Comparison of ENCODE assay signal across 15 cellular contexts in the genomic region with DNA sequence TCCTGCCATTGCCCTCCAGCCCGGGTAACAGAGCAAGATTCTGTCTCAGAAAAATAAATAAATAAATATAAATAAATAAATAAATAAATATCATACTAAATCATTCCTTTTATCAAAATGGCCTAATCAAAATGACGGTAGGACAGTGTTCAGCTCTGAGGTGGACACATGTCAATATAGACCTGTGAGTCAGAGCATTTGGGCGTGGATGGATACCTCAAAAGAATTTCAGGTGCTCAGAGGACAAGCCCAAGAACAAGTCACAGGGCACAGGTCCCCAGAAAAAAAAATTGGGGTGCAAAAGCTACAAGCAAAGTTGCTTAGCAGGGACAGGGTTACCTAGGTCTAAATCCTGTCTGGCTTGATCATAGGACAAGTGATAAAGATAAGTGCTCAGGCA.
DNase-seq lines count a peak whose midpoint lies in the region; ATAC-seq and TF ChIP-seq lines count a peak whose summit lies in the region.
"Had no signal": no experiment of that assay in that cellular context is flagged by ENCODE, and none has a peak within 500 bp of the region (broad histone marks: within the 10 kb centered on the region; RNA-seq: fewer than 3 reads in every experiment).

No MANE protein-coding gene starts in this region.

- no peak overlapping the region for H2AFZ ChIP-seq in mammary epithelial cell (ENCODE audit: low read depth, low read length)

- CTCF ChIA-PET in MCF 10A (lab: Yijun Ruan, JAX) (interaction anchor here (0.7 to 0.8 kb wide), 2 partner anchors 123 to 477 kb away, joined by 3 read pairs; no protein-coding TSS in a partner anchor), mammary epithelial cell (lab: Charles Lee; ENCODE audit: low non-redundant PET) (no interaction called here)

- TF ChIP-seq POLR2A in breast epithelium (IDR thresholded peaks at IDR 0.05), result no peak
- no peak for TF ChIP-seq POLR2A in esophagus squamous epithelium (IDR thresholded peaks at IDR 0.05)

- intact Hi-C loops in MCF 10A (cut with micrococcal nuclease) (loop anchor here (5.0 kb wide), 1 partner anchor 206 kb away; a partner anchor contains a TSS), breast epithelium (cut with DNase I; ENCODE audit: low total_unique reads) (no loop called here), mammary epithelial cell (cut with micrococcal nuclease) (loop anchor here (5.0 kb wide), 1 partner anchor 999 kb away; no protein-coding TSS in a partner anchor), esophagus squamous epithelium (cut with DNase I) (no loop called here)

- H3K27me3 ChIP-seq in breast epithelium (no peaks in the 10 kb centered on the region), mammary epithelial cell (ENCODE audit: insufficient read depth, low read length) (no peaks in the 10 kb centered on the region), esophagus squamous epithelium (no peaks in the 10 kb centered on the region), HAP-1 (ENCODE audit: low read depth) (no peaks in the 10 kb centered on the region)
- H3K27me3 ChIP-seq: BLaER1 had no signal

- H3K9me3 ChIP-seq in breast epithelium (no peaks in the 10 kb centered on the region), mammary epithelial cell (replicated peaks; ENCODE audit: insufficient read depth, low read length) (no peaks in the 10 kb centered on the region), esophagus squamous epithelium (peaks cover 0 to under 1% (median 0%) of the 10 kb centered on the region in 3 donors), HAP-1 (no peaks in the 10 kb centered on the region)
- H3K9me3 ChIP-seq: Caco-2 had no signal

- no peaks in the 10 kb centered on the region for H3K4me1 ChIP-seq in breast epithelium
- peaks cover 55% of the 10 kb centered on the region for H3K4me1 ChIP-seq in mammary epithelial cell (ENCODE audit: insufficient read depth, low read length)
- peaks cover 0 to 54% (median 6%) of the 10 kb centered on the region in 3 donors for H3K4me1 ChIP-seq in esophagus squamous epithelium
- H3K4me1 ChIP-seq in HAP-1, result no peaks in the 10 kb centered on the region
- H3K4me1 ChIP-seq: BLaER1 had no signal

- H3K36me3 Mint-ChIP-seq in MCF 10A (ENCODE audit: insufficient read depth, unreplicated experiment), result no peaks in the 10 kb centered on the region
- no peaks in the 10 kb centered on the region for H3K36me3 Mint-ChIP-seq in stimulated activated effector memory CD8-positive, alpha-beta T cell treated with anti-CD3 and anti-CD28 coated beads, Interleukin-12 subunit alpha, Interleukin-12 subunit beta, amount 100 ng/mL, for 72 hours
- H3K36me3 Mint-ChIP-seq: CD8-positive, alpha-beta memory T cell had no signal

- 44% methylated on average over 2 of the region's 3 CpGs for WGBS in mammary epithelial cell (ENCODE audit: low coverage, missing lambda C conversion rate)
- 55 to 66% methylated on average over 3 of the region's 3 CpGs for WGBS in esophagus squamous epithelium, 2 donors

- H3K4me3 ChIP-seq in breast epithelium (no peak overlapping the region), mammary epithelial cell (replicated peaks in 1 of 3; ENCODE audit: insufficient read depth in 1 of 3, low read depth in 2 of 3, low read length in 3 of 3) (no peak overlapping the region), esophagus squamous epithelium (no peak overlapping the region), HAP-1 (no peak overlapping the region)
- H3K4me3 ChIP-seq: BLaER1 had no signal

- DNase-seq in MCF 10A (ENCODE audit: unreplicated experiment), result no peak
- no peak for DNase-seq in breast epithelium (ENCODE audit: low spot score in 2 of 2)
- DNase-seq in mammary epithelial cell, result no peak
- DNase-seq in esophagus squamous epithelium (lab: John Stamatoyannopoulos, UW), result no peak
- peak; percentile 36 for DNase-seq in renal cortical epithelial cell (ENCODE audit: low read depth)
- DNase-seq in HAP-1 (ENCODE audit: low spot score in 2 of 2), result no peak
- no peak for DNase-seq in stimulated activated effector memory CD8-positive, alpha-beta T cell treated with anti-CD3 and anti-CD28 coated beads, Interleukin-12 subunit alpha, Interleukin-12 subunit beta, amount 100 ng/mL, for 72 hours (ENCODE audit: low spot score in 2 of 2)
- DNase-seq: AML-193; Caco-2; CD8-positive, alpha-beta memory T cell; HCEC 1CT had no signal

- no peak overlapping the region for H3K9ac ChIP-seq in mammary epithelial cell (ENCODE audit: insufficient read depth, low read length)
- H3K9ac ChIP-seq: BLaER1 had no signal

- peak overlapping the region; percentile 89 for H3K27ac Mint-ChIP-seq in MCF 10A (ENCODE audit: low read depth, unreplicated experiment)
- H3K27ac Mint-ChIP-seq in stimulated activated effector memory CD8-positive, alpha-beta T cell treated with anti-CD3 and anti-CD28 coated beads, Interleukin-12 subunit alpha, Interleukin-12 subunit beta, amount 100 ng/mL, for 72 hours, result no peak overlapping the region
- H3K27ac Mint-ChIP-seq: CD8-positive, alpha-beta memory T cell had no signal

- dilution Hi-C loops in mammary epithelial cell (cut with HindIII; ENCODE audit: low sequenced_read_pairs), result no loop called here

- no peaks in the 10 kb centered on the region for H4K20me1 ChIP-seq in mammary epithelial cell (ENCODE audit: insufficient read depth, low read length)
- H4K20me1 ChIP-seq: BLaER1 had no signal

- no peak for ATAC-seq in GM18519 (IDR thresholded peaks at IDR 0.05; ENCODE audit: low FRiP score, unreplicated experiment)
- no peak for ATAC-seq in stimulated activated effector memory CD8-positive, alpha-beta T cell treated with anti-CD3 and anti-CD28 coated beads, Interleukin-12 subunit alpha, Interleukin-12 subunit beta, amount 100 ng/mL, for 72 hours
- ATAC-seq: HepG2 had no signal

- H3K4me3 Mint-ChIP-seq in MCF 10A (ENCODE audit: unreplicated experiment), result no peak overlapping the region
- H3K4me3 Mint-ChIP-seq in stimulated activated effector memory CD8-positive, alpha-beta T cell treated with anti-CD3 and anti-CD28 coated beads, Interleukin-12 subunit alpha, Interleukin-12 subunit beta, amount 100 ng/mL, for 72 hours, result no peak overlapping the region
- H3K4me3 Mint-ChIP-seq: CD8-positive, alpha-beta memory T cell had no signal

- no peaks in the 10 kb centered on the region for H3K9me3 Mint-ChIP-seq in MCF 10A (ENCODE audit: unreplicated experiment)
- H3K9me3 Mint-ChIP-seq in stimulated activated effector memory CD8-positive, alpha-beta T cell treated with anti-CD3 and anti-CD28 coated beads, Interleukin-12 subunit alpha, Interleukin-12 subunit beta, amount 100 ng/mL, for 72 hours, result no peaks in the 10 kb centered on the region

- H3K27me3 Mint-ChIP-seq in MCF 10A (ENCODE audit: insufficient read depth, unreplicated experiment), result no peaks in the 10 kb centered on the region
- H3K27me3 Mint-ChIP-seq: CD8-positive, alpha-beta memory T cell had no signal

- H3K36me3 ChIP-seq in breast epithelium (no peaks in the 10 kb centered on the region), mammary epithelial cell (ENCODE audit: insufficient read depth, low read length) (no peaks in the 10 kb centered on the region), esophagus squamous epithelium (no peaks in the 10 kb centered on the region), HAP-1 (replicated peaks) (no peaks in the 10 kb centered on the region)
- H3K36me3 ChIP-seq: BLaER1 had no signal

- POLR2A ChIA-PET in MCF 10A (lab: Yijun Ruan, JAX), result interaction anchor here (1.0 kb wide), 1 partner anchor 65 kb away, joined by 4 read pairs; no protein-coding TSS in a partner anchor

- no peak overlapping the region for H3K27ac ChIP-seq in breast epithelium
- H3K27ac ChIP-seq in mammary epithelial cell (ENCODE audit: insufficient read depth, low read depth, low read length), result peak overlapping the region; percentile 96
- H3K27ac ChIP-seq in esophagus squamous epithelium, result peak overlapping the region; percentile 25 to 89 (median 86)
- H3K27ac ChIP-seq: 22Rv1, BLaER1 had no signal

- TF ChIP-seq CTCF in MCF 10A (IDR thresholded peaks at IDR 0.05; ENCODE audit: unreplicated experiment) (no peak), breast epithelium (IDR thresholded peaks at IDR 0.05) (no peak), mammary epithelial cell (conservative IDR thresholded peaks at IDR 0.05 in 1 of 2, IDR thresholded peaks at IDR 0.05 in 1 of 2; ENCODE audit: extremely low read depth in 1 of 2, insufficient read depth in 1 of 2, low read depth in 1 of 2, low read length in 2 of 2) (no peak), esophagus squamous epithelium (IDR thresholded peaks at IDR 0.05) (no peak)

- no peaks in the 10 kb centered on the region for H3K79me2 ChIP-seq in mammary epithelial cell (ENCODE audit: insufficient read depth, low read length)

- no TSS peak for BruUV-seq in MCF 10A (replicated peaks; lab: Mats Ljungman, UMichigan)
- no TSS peak for BruUV-seq in mammary epithelial cell (replicated peaks; lab: Mats Ljungman, UMichigan)

- no peak overlapping the region for H3K4me2 ChIP-seq in mammary epithelial cell (ENCODE audit: insufficient read depth, low read depth, low read length)
- H3K4me2 ChIP-seq: BLaER1 had no signal

- in situ Hi-C loops in mammary epithelial cell (cut with MboI; ENCODE audit: low sequenced_read_pairs in 2 of 2), result loop anchor here in 1 of 2 donors (5.0 to 10.0 kb wide), 3 partner anchors 69 to 206 kb away; a partner anchor contains a TSS
- in situ Hi-C loops in HAP-1 (cut with MboI; ENCODE audit: low sequenced_read_pairs), result no loop called here

- H3K4me1 Mint-ChIP-seq in MCF 10A (ENCODE audit: insufficient read depth, unreplicated experiment), result peaks cover 54% of the 10 kb centered on the region
- H3K4me1 Mint-ChIP-seq in stimulated activated effector memory CD8-positive, alpha-beta T cell treated with anti-CD3 and anti-CD28 coated beads, Interleukin-12 subunit alpha, Interleukin-12 subunit beta, amount 100 ng/mL, for 72 hours, result no peaks in the 10 kb centered on the region
- H3K4me1 Mint-ChIP-seq: CD8-positive, alpha-beta memory T cell had no signal

Comparison
In these comparisons a context has a peak if more than half of its experiments do, and no peak if none do; other contexts are left out.
1. H3K27ac ChIP-seq: peak in mammary epithelial cell (single experiment) and esophagus squamous epithelium (4 of 4); none in breast epithelium (0 of 2).
2. intact Hi-C loops: an anchor here in MCF 10A (5.0 kb wide) and mammary epithelial cell (5.0 kb wide); none called in breast epithelium and esophagus squamous epithelium.